Comparison of ENCODE assay signal across 8 cellular contexts in the genomic region with DNA sequence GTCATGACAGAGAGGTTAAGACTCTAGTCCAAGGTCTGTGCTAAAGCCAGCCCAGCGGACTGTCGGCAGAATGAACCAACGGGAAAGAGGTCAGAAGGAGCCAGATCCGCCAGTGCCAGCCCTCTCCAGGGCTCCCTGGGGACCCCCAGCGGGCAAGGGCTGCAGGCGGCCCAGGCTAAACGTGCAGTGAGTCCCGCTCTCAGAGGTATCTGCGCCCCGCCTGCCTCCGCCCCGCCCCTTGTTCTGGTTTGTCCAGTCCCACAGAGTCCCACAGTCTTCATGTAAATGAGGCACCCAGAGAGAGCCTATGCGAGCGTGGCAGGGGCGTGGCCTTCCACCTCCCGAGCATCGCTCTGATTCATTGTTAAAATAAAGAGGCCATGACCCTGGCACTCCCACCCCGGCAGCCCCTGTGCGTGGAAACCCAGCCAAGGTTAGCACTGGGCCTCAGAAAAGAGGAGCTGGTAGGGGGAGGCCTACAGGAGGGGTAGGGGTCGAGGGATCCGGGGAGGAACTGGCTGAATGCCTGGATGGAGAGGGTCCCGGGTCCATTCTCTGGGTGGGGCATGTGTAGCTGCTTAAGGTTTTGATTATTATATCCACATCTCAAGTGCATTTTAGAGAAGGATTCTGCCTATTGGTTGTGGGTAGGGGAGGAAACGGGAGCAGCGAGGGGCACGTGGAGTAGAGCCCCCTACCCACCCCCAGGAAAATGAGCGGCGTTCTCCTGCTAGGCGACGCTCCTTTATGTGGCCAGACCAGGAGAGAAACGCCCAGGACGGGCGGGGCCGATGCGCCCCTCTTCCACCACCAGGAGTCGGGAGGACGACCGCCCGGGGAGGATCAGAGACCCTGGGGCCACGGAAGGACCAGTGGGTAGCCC. TPM values are rescaled to one million over a fixed set of nuclear protein-coding genes. Genes with fewer than 3 reads are reported as not detected.
DNase-seq lines count a peak whose midpoint lies in the region; ATAC-seq, FAIRE-seq and TF ChIP-seq lines count a peak whose summit lies in the region.

TRIOBP (plus strand) TSS at position 392 of the 883 bp plus-strand sequence. CDS start 4,318 bp downstream, outside the sequence.

- 12 to 27% (median 20%) methylated on average over 37 to 39 of the region's 39 CpGs for WGBS in small intestine, 3 donors

- peak within 1 kb of the TSS; percentile 75 for H3K27ac Mint-ChIP-seq in HFFc6

- peaks cover 0 to 3% of the 10 kb centered on the region in 2 donors for H3K4me1 ChIP-seq in small intestine (ENCODE audit: control insufficient read depth in 2 of 2, insufficient read depth in 1 of 2, low read depth in 1 of 2, low read length in 1 of 2)

- ATAC-seq in GM19035 (IDR thresholded peaks at IDR 0.05; ENCODE audit: unreplicated experiment): no peak

- DNase-seq in EH (ENCODE audit: low read depth) (peak; percentile 97), HFFc6 (peak; percentile 94), NCI-H2029 (lab: John Stamatoyannopoulos, UW) (peak; percentile 94), T47D (ENCODE audit: low read depth in 1 of 2, low spot score in 1 of 2) (peak; percentile 83 to 94), small intestine (peak; percentile 93)

- no peaks in the 10 kb centered on the region for H3K27me3 ChIP-seq in small intestine (ENCODE audit: control insufficient read depth in 2 of 2, insufficient read depth in 2 of 2, low read length in 2 of 2)

- H3K36me3 Mint-ChIP-seq in HFFc6 (ENCODE audit: low read depth): peaks cover 9% of the 10 kb centered on the region

- peaks cover 16% of the 10 kb centered on the region for H3K4me1 Mint-ChIP-seq in HFFc6 (ENCODE audit: low read depth)

- no peaks in the 10 kb centered on the region for H3K9me3 Mint-ChIP-seq in HFFc6

- FAIRE-seq in small intestine (lab: Jason Lieb, UNC): no peak

- H3K27me3 Mint-ChIP-seq in HFFc6 (ENCODE audit: insufficient read depth): peaks cover 3% of the 10 kb centered on the region

- TF ChIP-seq CTCF in HFFc6 (IDR thresholded peaks at IDR 0.05): peak; percentile 67
- peak; percentile 54 for TF ChIP-seq CTCF in WI38 (IDR thresholded peaks at IDR 0.05; ENCODE audit: low read depth, low read length)

- H3K9me3 ChIP-seq in iPS-18c (ENCODE audit: control insufficient read depth, insufficient read depth, low read length) (peaks cover 5% of the 10 kb centered on the region), small intestine (ENCODE audit: control insufficient read depth, low read depth) (no peaks in the 10 kb centered on the region)

- in situ Hi-C loops in T47D (cut with HindIII; ENCODE audit: low pct_unique_long_range_greater_than_20kb, low sequenced_read_pairs): no loop called here

- H3K4me3 ChIP-seq in WI38 (ENCODE audit: low read depth, low read length) (peak within 1 kb of the TSS; percentile 30; the same call in 1 of the 2 replicates), iPS-18c (ENCODE audit: insufficient read depth, low read depth, low read length) (peak within 1 kb of the TSS; percentile 73), small intestine (ENCODE audit: low read depth in 1 of 2, low read length in 2 of 2) (no peak within 1 kb of the TSS)

- peaks cover 5 to 14% of the 10 kb centered on the region in 2 donors for H3K36me3 ChIP-seq in small intestine (ENCODE audit: control insufficient read depth in 2 of 2, insufficient read depth in 2 of 2, low read length in 2 of 2)

- H3K27ac ChIP-seq in small intestine (ENCODE audit: low read depth in 1 of 2, low read length in 1 of 2): peak within 1 kb of the TSS in 1 of 2 donors; percentile 19

- H3K4me3 Mint-ChIP-seq in HFFc6: peak within 1 kb of the TSS; percentile 75

RNA-seq across cellular contexts. Expression of gene TRIOBP, which starts in this region (rescaled TPM):
- 10 to 100 TPM; 74.3 to 92.5 (median 91.6) TPM for total RNA-seq in HFFc6 (2021; fragmentation: NEBNext Ultra II Directional; extraction: Animal tissue kit (Norgen Biotek cat#: 25700))
- polyA plus RNA-seq in small intestine: 10 to 100 TPM; 20.4 to 46.8 (median 27.6) TPM

Comparison
In these comparisons a context has a peak if more than half of its experiments do, and no peak if none do; other contexts are left out.
1. H3K4me3 ChIP-seq: peak in WI38 (single experiment) and iPS-18c (single experiment); none in small intestine (0 of 2).
2. Peak in every context shown above with its lines, with median percentiles within 50 percentile points of each other: DNase-seq.